ENCODE assay signal across 10 cellular contexts in genomic region chr1:50418600-50419109, GRCh38. TPM values are rescaled to one million over a fixed set of nuclear protein-coding genes. Genes with fewer than 3 reads are reported as not detected.
A peak's percentile ranks its signal among the peaks of the same experiment; 100 is the strongest.
DNase-seq lines count a peak whose midpoint lies in the region; ATAC-seq and TF ChIP-seq lines count a peak whose summit lies in the region.
"Had no signal": no experiment of that assay in that cellular context is flagged by ENCODE, and none has a peak within 500 bp of the region (broad histone marks: within the 10 kb centered on the region; RNA-seq: fewer than 3 reads in every experiment).

No MANE protein-coding gene starts in this region.

- ATAC-seq in HG02885 (IDR thresholded peaks at IDR 0.05; ENCODE audit: poor library complexity, unreplicated experiment): no peak
- no peak for ATAC-seq in PC-3

- H3K27ac Mint-ChIP-seq in activated CD4-positive, alpha-beta memory T cell treated with anti-CD3 and anti-CD28 coated beads, Interleukin-2, amount 10 ng/mL, durations not matched to agents 7 days and 5 days: no peak overlapping the region

- H3K36me3 ChIP-seq in mammary epithelial cell (ENCODE audit: insufficient read depth, low read length) (no peaks in the 10 kb centered on the region), kidney epithelial cell (ENCODE audit: control insufficient read depth, insufficient read depth, low read length) (no peaks in the 10 kb centered on the region), spleen (no peaks in the 10 kb centered on the region), PC-3 (ENCODE audit: low read depth, low read length) (no peaks in the 10 kb centered on the region)

- H2AFZ ChIP-seq in mammary epithelial cell (ENCODE audit: low read depth, low read length) (peak overlapping the region; percentile 69), PC-3 (ENCODE audit: low read length) (no peak overlapping the region)

- peak overlapping the region; percentile 75 for H3K4me2 ChIP-seq in mammary epithelial cell (ENCODE audit: insufficient read depth, low read depth, low read length)
- no peak overlapping the region for H3K4me2 ChIP-seq in PC-3 (ENCODE audit: low read length)

- no peak overlapping the region for H3K4me3 Mint-ChIP-seq in activated CD4-positive, alpha-beta memory T cell treated with anti-CD3 and anti-CD28 coated beads, Interleukin-2, amount 10 ng/mL, durations not matched to agents 7 days and 5 days

- no peaks in the 10 kb centered on the region for H3F3A ChIP-seq in PC-3 (ENCODE audit: low read length, unreplicated experiment)

- no peaks in the 10 kb centered on the region for H4K20me1 ChIP-seq in mammary epithelial cell (ENCODE audit: insufficient read depth, low read length)
- no peaks in the 10 kb centered on the region for H4K20me1 ChIP-seq in PC-3 (ENCODE audit: low read length)

- dilution Hi-C loops in mammary epithelial cell (cut with HindIII; ENCODE audit: low sequenced_read_pairs): no loop called here

- H3K27me3 ChIP-seq in mammary epithelial cell (ENCODE audit: insufficient read depth, low read length): peaks cover 87% of the 10 kb centered on the region
- peaks cover 96% of the 10 kb centered on the region for H3K27me3 ChIP-seq in kidney epithelial cell (ENCODE audit: control insufficient read depth, insufficient read depth, low read length)
- H3K27me3 ChIP-seq in spleen (replicated peaks in 1 of 7): peaks cover 19 to 100% (median 96%) of the 10 kb centered on the region in 7 donors
- no peaks in the 10 kb centered on the region for H3K27me3 ChIP-seq in PC-3 (ENCODE audit: low read length)

- H3K4me1 Mint-ChIP-seq in activated CD4-positive, alpha-beta memory T cell treated with anti-CD3 and anti-CD28 coated beads, Interleukin-2, amount 10 ng/mL, durations not matched to agents 7 days and 5 days: peaks cover 36% of the 10 kb centered on the region

- H3K79me2 ChIP-seq in mammary epithelial cell (ENCODE audit: insufficient read depth, low read length): no peaks in the 10 kb centered on the region
- H3K79me2 ChIP-seq in PC-3 (ENCODE audit: low read length): no peaks in the 10 kb centered on the region

- POLR2A ChIA-PET in HEK293T (lab: Yijun Ruan, JAX) (no interaction called here), PC-3 (lab: Charles Lee; ENCODE audit: unreplicated experiment) (no interaction called here)
- POLR2A ChIA-PET in activated CD4-positive, alpha-beta memory T cell treated with anti-CD3 and anti-CD28 coated beads, Interleukin-2, amount 10 ng/mL, durations not matched to agents 7 days and 5 days (lab: Charles Lee): no interaction called here

- DNase-seq in HEK293T (ENCODE audit: extremely low spot score) (peak; percentile 1), mammary epithelial cell (no peak), kidney epithelial cell (ENCODE audit: low read depth) (no peak), spleen (no peak), PC-3 (no peak), GM19238 (ENCODE audit: insufficient read length, low spot score) (no peak)
- DNase-seq in activated CD4-positive, alpha-beta memory T cell treated with anti-CD3 and anti-CD28 coated beads, Interleukin-2, amount 10 ng/mL, durations not matched to agents 7 days and 5 days: no peak
- DNase-seq: NCI-H526 had no signal

- in situ Hi-C loops in mammary epithelial cell (cut with MboI; ENCODE audit: low sequenced_read_pairs in 2 of 2): no loop called here

- WGBS in mammary epithelial cell (ENCODE audit: low coverage, missing lambda C conversion rate): no CpG with 5 or more reads among the region's 64 CpGs
- WGBS in spleen, 5 donors: 0 to 4% (median 2%) methylated on average over 1 to 64 of the region's 64 CpGs

- no peak overlapping the region for H3K27ac ChIP-seq in mammary epithelial cell (ENCODE audit: insufficient read depth, low read depth, low read length)
- H3K27ac ChIP-seq in spleen: no peak overlapping the region
- no peak overlapping the region for H3K27ac ChIP-seq in PC-3 (ENCODE audit: low read length)
- H3K27ac ChIP-seq: VCaP had no signal

- no peak overlapping the region for H3K9ac ChIP-seq in mammary epithelial cell (ENCODE audit: insufficient read depth, low read length)
- H3K9ac ChIP-seq in PC-3 (ENCODE audit: low read length): no peak overlapping the region

- H3K27me3 Mint-ChIP-seq in activated CD4-positive, alpha-beta memory T cell treated with anti-CD3 and anti-CD28 coated beads, Interleukin-2, amount 10 ng/mL, durations not matched to agents 7 days and 5 days: peaks cover 77% of the 10 kb centered on the region

- no peaks in the 10 kb centered on the region for H3K9me2 ChIP-seq in PC-3 (replicated peaks; ENCODE audit: low read length)

- H3K4me3 ChIP-seq in mammary epithelial cell (replicated peaks in 1 of 3; ENCODE audit: insufficient read depth in 1 of 3, low read depth in 2 of 3, low read length in 3 of 3) (peak overlapping the region in 2 of 3 experiments; percentile 16 to 30), kidney epithelial cell (ENCODE audit: low read depth, low read length) (peak overlapping the region; percentile 9), spleen (peak overlapping the region in 6 of 8 donors; percentile 15 to 60 (median 26)), PC-3 (ENCODE audit: low read length) (no peak overlapping the region)

- intact Hi-C loops in mammary epithelial cell (cut with micrococcal nuclease): no loop called here
- intact Hi-C loops in spleen (cut with DNase I; ENCODE audit: low total_unique reads): no loop called here
- intact Hi-C loops in PC-3 (cut with micrococcal nuclease): no loop called here

- BruUV-seq in mammary epithelial cell (replicated peaks; lab: Mats Ljungman, UMichigan) (no TSS peak), PC-3 (replicated peaks; lab: Mats Ljungman, UMichigan) (no TSS peak)

- peaks cover 22% of the 10 kb centered on the region for H3K4me1 ChIP-seq in mammary epithelial cell (ENCODE audit: insufficient read depth, low read length)
- peaks cover 21 to 84% (median 60%) of the 10 kb centered on the region in 6 donors for H3K4me1 ChIP-seq in spleen
- no peaks in the 10 kb centered on the region for H3K4me1 ChIP-seq in PC-3 (ENCODE audit: insufficient read depth, low read length)

- H3K9me3 ChIP-seq in mammary epithelial cell (replicated peaks; ENCODE audit: insufficient read depth, low read length) (no peaks in the 10 kb centered on the region), spleen (peaks cover 0 to 2% (median 0%) of the 10 kb centered on the region in 8 donors), PC-3 (ENCODE audit: low read length) (no peaks in the 10 kb centered on the region)

- CTCF ChIA-PET in HEK293T (lab: Yijun Ruan, JAX) (no interaction called here), mammary epithelial cell (lab: Charles Lee; ENCODE audit: low non-redundant PET) (no interaction called here), PC-3 (lab: Charles Lee) (no interaction called here)
- CTCF ChIA-PET in activated CD4-positive, alpha-beta memory T cell treated with anti-CD3 and anti-CD28 coated beads, Interleukin-2, amount 10 ng/mL, durations not matched to agents 7 days and 5 days (lab: Charles Lee): no interaction called here

- TF ChIP-seq POLR2A in spleen (IDR thresholded peaks at IDR 0.05): no peak

- TF ChIP-seq CTCF in mammary epithelial cell (conservative IDR thresholded peaks at IDR 0.05 in 1 of 2, IDR thresholded peaks at IDR 0.05 in 1 of 2; ENCODE audit: extremely low read depth in 1 of 2, insufficient read depth in 1 of 2, low read depth in 1 of 2, low read length in 2 of 2) (no peak), kidney epithelial cell (IDR thresholded peaks at IDR 0.05; ENCODE audit: insufficient read depth, low read length, poor library complexity, severe bottlenecking) (no peak), spleen (IDR thresholded peaks at IDR 0.05 in 8 of 11, conservative IDR thresholded peaks at IDR 0.05 in 3 of 11) (no peak), PC-3 (conservative IDR thresholded peaks at IDR 0.05; ENCODE audit: low read depth, low read length) (no peak)

- peaks cover 17% of the 10 kb centered on the region for H3K36me3 Mint-ChIP-seq in activated CD4-positive, alpha-beta memory T cell treated with anti-CD3 and anti-CD28 coated beads, Interleukin-2, amount 10 ng/mL, durations not matched to agents 7 days and 5 days (ENCODE audit: low read depth)

- H3K9me3 Mint-ChIP-seq in activated CD4-positive, alpha-beta memory T cell treated with anti-CD3 and anti-CD28 coated beads, Interleukin-2, amount 10 ng/mL, durations not matched to agents 7 days and 5 days: no peaks in the 10 kb centered on the region

TF ChIP-seq in HEK293T, 16 proteins besides CTCF, POLR2A, EP300 and RAD21:
- no peak for TF ChIP-seq FOXM1 (IDR thresholded peaks at IDR 0.05; ENCODE audit: borderline replicate concordance)
- TF ChIP-seq TARDBP (IDR thresholded peaks at IDR 0.05): no peak
- TF ChIP-seq SUZ12 (IDR thresholded peaks at IDR 0.05): no peak
- TF ChIP-seq ARNT (IDR thresholded peaks at IDR 0.05): no peak
- no peak for TF ChIP-seq SP1 (IDR thresholded peaks at IDR 0.05)
- TF ChIP-seq HDGF (IDR thresholded peaks at IDR 0.05; ENCODE audit: borderline replicate concordance): no peak
- no peak for TF ChIP-seq NFRKB (IDR thresholded peaks at IDR 0.05)
- no peak for TF ChIP-seq FOXA1 (IDR thresholded peaks at IDR 0.05)
- no peak for TF ChIP-seq BHLHE40 (IDR thresholded peaks at IDR 0.05; ENCODE audit: borderline replicate concordance)
- TF ChIP-seq ELF4 (IDR thresholded peaks at IDR 0.05): no peak
- TF ChIP-seq CTBP1 (IDR thresholded peaks at IDR 0.05; ENCODE audit: borderline replicate concordance): no peak
- TF ChIP-seq LEF1 (IDR thresholded peaks at IDR 0.05; ENCODE audit: borderline replicate concordance): no peak
- no peak for TF ChIP-seq L3MBTL2 (conservative IDR thresholded peaks at IDR 0.05)
- TF ChIP-seq ZNF384 (IDR thresholded peaks at IDR 0.05): no peak
- no peak for TF ChIP-seq PKNOX1 (IDR thresholded peaks at IDR 0.05)
- no peak for TF ChIP-seq FOXK2 (IDR thresholded peaks at IDR 0.05)
TF ChIP-seq in HEK293T: peak in this region for 0.

RNA-seq across cellular contexts. Expression of gene DMRTA2, which starts 4.6 kb away (rescaled TPM):
- total RNA-seq in mammary epithelial cell: under 1 TPM in 1 of 2 donors, not detected in 1; under 0.01 TPM
- polyA plus RNA-seq in mammary epithelial cell: not detected
- polyA minus RNA-seq in mammary epithelial cell: not detected
- not detected in 2 replicates for total RNA-seq in kidney epithelial cell
- total RNA-seq in spleen: under 1 TPM in 1 of 7 donors, not detected in 6; 0.14 TPM
- polyA plus RNA-seq in spleen: under 1 TPM; 0.03 to 0.15 (median 0.04) TPM
- total RNA-seq in PC-3 (2014; rRNA removed): not detected in 2 replicates
- not detected for total RNA-seq in activated CD4-positive, alpha-beta memory T cell treated with anti-CD3 and anti-CD28 coated beads, Interleukin-2, amount 10 ng/mL, durations not matched to agents 7 days and 5 days
